In genomic region chr12:24045816-24046257, GRCh38 we compare ENCODE assay signal across 14 cellular contexts.
DNase-seq lines count a peak whose midpoint lies in the region; ATAC-seq and TF ChIP-seq lines count a peak whose summit lies in the region.
"Had no signal": no experiment of that assay in that cellular context is flagged by ENCODE, and none has a peak within 500 bp of the region (broad histone marks: within the 10 kb centered on the region; RNA-seq: fewer than 3 reads in every experiment).

No MANE protein-coding gene starts in this region.

- peak; percentile 83 for ATAC-seq in GM18907 (IDR thresholded peaks at IDR 0.05; ENCODE audit: unreplicated experiment)
- no peak for ATAC-seq in GM21723 (IDR thresholded peaks at IDR 0.05; ENCODE audit: unreplicated experiment)
- ATAC-seq in GM21447 (IDR thresholded peaks at IDR 0.05; ENCODE audit: unreplicated experiment): no peak
- ATAC-seq: activated CD4-positive, CD25-positive, alpha-beta regulatory T cell treated with anti-CD3 and anti-CD28 coated beads, Interleukin-2, amount 50 U/mL, for 24 hours; CD8-positive, alpha-beta T cell; natural killer cell had no signal

- no peaks in the 10 kb centered on the region for H3K36me3 ChIP-seq in osteoblast (ENCODE audit: insufficient read depth, low read length)
- H3K36me3 ChIP-seq in suprapubic skin: no peaks in the 10 kb centered on the region
- H3K36me3 ChIP-seq: stomach had no signal

- WGBS in suprapubic skin: 20% methylated on average over 5 of the region's 5 CpGs

- H3K9me3 ChIP-seq in osteoblast (ENCODE audit: low read depth, low read length) (no peaks in the 10 kb centered on the region), suprapubic skin (no peaks in the 10 kb centered on the region)

- no peak for TF ChIP-seq CTCF in fibroblast of pulmonary artery (IDR thresholded peaks at IDR 0.05; ENCODE audit: low read length, missing control alignments)
- TF ChIP-seq CTCF in osteoblast (IDR thresholded peaks at IDR 0.05; ENCODE audit: extremely low read depth, low read depth, low read length): no peak
- no peak for TF ChIP-seq CTCF in suprapubic skin (IDR thresholded peaks at IDR 0.05)

- peaks cover 3% of the 10 kb centered on the region for H3K27me3 ChIP-seq in osteoblast (ENCODE audit: insufficient read depth, low read length)
- no peaks in the 10 kb centered on the region for H3K27me3 ChIP-seq in suprapubic skin
- H3K27me3 ChIP-seq: stomach had no signal

- in situ Hi-C loops in SK-MEL-5 (cut with HindIII; ENCODE audit: low pct_unique_long_range_greater_than_20kb, low sequenced_read_pairs): no loop called here

- H3K27ac ChIP-seq in osteoblast (ENCODE audit: low read depth, low read length) (no peak overlapping the region), suprapubic skin (no peak overlapping the region)
- H3K27ac ChIP-seq: stomach had no signal

- no peak for TF ChIP-seq POLR2A in suprapubic skin (IDR thresholded peaks at IDR 0.05)

- H3K79me2 ChIP-seq in osteoblast (ENCODE audit: insufficient read depth, low read length): no peaks in the 10 kb centered on the region

- H2AFZ ChIP-seq in osteoblast (ENCODE audit: low read length): no peak overlapping the region

- H3K4me1 ChIP-seq in osteoblast (ENCODE audit: insufficient read depth, low read length) (peaks cover 11% of the 10 kb centered on the region), suprapubic skin (no peaks in the 10 kb centered on the region)

- TF ChIP-seq EP300 in suprapubic skin (IDR thresholded peaks at IDR 0.05): no peak

- peak; percentile 62 for DNase-seq in SK-MEL-5 (ENCODE audit: low read depth, low spot score)
- peak; percentile 86 for DNase-seq in fibroblast of pulmonary artery (ENCODE audit: low read depth)
- peak; percentile 31 for DNase-seq in osteoblast (ENCODE audit: insufficient read length, low spot score, missing footprints)
- no peak for DNase-seq in iPS-NIHi7 (ENCODE audit: extremely low spot score)
- no peak for DNase-seq in suprapubic skin (ENCODE audit: low spot score in 2 of 2)
- DNase-seq: CD8-positive, alpha-beta T cell; natural killer cell; NCI-H187; stimulated activated CD4-positive, alpha-beta T cell treated with anti-CD3 and anti-CD28 coated beads, Interleukin-2, amount 100 ng/mL, for 24 hours; stomach had no signal

- no peak overlapping the region for H3K4me3 ChIP-seq in fibroblast of pulmonary artery (replicated peaks; ENCODE audit: low read depth, low read length)
- no peak overlapping the region for H3K4me3 ChIP-seq in osteoblast (ENCODE audit: insufficient read depth, low read length)
- no peak overlapping the region for H3K4me3 ChIP-seq in suprapubic skin
- H3K4me3 ChIP-seq: stomach had no signal

- no peaks in the 10 kb centered on the region for H4K20me1 ChIP-seq in osteoblast (ENCODE audit: insufficient read depth, low read length)

- H3K4me2 ChIP-seq in osteoblast (ENCODE audit: insufficient read depth, low read length): peak overlapping the region; percentile 52

Comparison
In these comparisons a context has a peak if more than half of its experiments do, and no peak if none do; other contexts are left out.
1. DNase-seq: peak in SK-MEL-5 (single experiment), fibroblast of pulmonary artery (single experiment) and osteoblast (single experiment); none in iPS-NIHi7 (single experiment) and suprapubic skin (0 of 2).